In genomic region chr19:5452594-5453565, GRCh38 we compare ENCODE assay signal across 13 cellular contexts. TPM values are rescaled to one million over a fixed set of nuclear protein-coding genes. Genes with fewer than 3 reads are reported as not detected.
DNase-seq lines count a peak whose midpoint lies in the region; ATAC-seq, FAIRE-seq and TF ChIP-seq lines count a peak whose summit lies in the region.
"Had no signal": no experiment of that assay in that cellular context is flagged by ENCODE, and none has a peak within 500 bp of the region (broad histone marks: within the 10 kb centered on the region; RNA-seq: fewer than 3 reads in every experiment).

No MANE protein-coding gene starts in this region.

- H3K23ac ChIP-seq in H1 (ENCODE audit: insufficient read length) = no peak overlapping the region

- no peak overlapping the region for H3K4me2 ChIP-seq in PC-3 (ENCODE audit: low read length)
- H3K4me2 ChIP-seq in H1 (ENCODE audit: insufficient read depth in 1 of 2, low read depth in 2 of 2, low read length in 2 of 2) = no peak overlapping the region

- H4K91ac ChIP-seq in H1 (replicated peaks; ENCODE audit: insufficient read length, low read length) = no peak overlapping the region

- ATAC-seq in PC-3 (peak; percentile 59; the same call in 1 of the 2 replicates), HG02840 (IDR thresholded peaks at IDR 0.05; ENCODE audit: low FRiP score, unreplicated experiment) (no peak)
- ATAC-seq in CD4-positive, alpha-beta T cell (ENCODE audit: poor library complexity) = no peak
- ATAC-seq: activated CD8-positive, alpha-beta memory T cell treated with anti-CD3 and anti-CD28 coated beads, Interleukin-2, amount 10 ng/mL, durations not matched to agents 7 days and 5 days had no signal

- no peak overlapping the region for H2AFZ ChIP-seq in PC-3 (ENCODE audit: low read length)
- H2AFZ ChIP-seq in H1 (ENCODE audit: low read length) = no peak overlapping the region

- H3K9ac ChIP-seq in PC-3 (ENCODE audit: low read length) = no peak overlapping the region
- no peak overlapping the region for H3K9ac ChIP-seq in H1 (replicated peaks in 1 of 4; ENCODE audit: extremely low read depth in 1 of 4, low read depth in 3 of 4, low read length in 3 of 4)

- H3K27ac Mint-ChIP-seq in CD4-positive, alpha-beta T cell = no peak overlapping the region
- H3K27ac Mint-ChIP-seq: activated CD8-positive, alpha-beta memory T cell treated with anti-CD3 and anti-CD28 coated beads, Interleukin-2, amount 10 ng/mL, durations not matched to agents 7 days and 5 days had no signal

- H3K4me3 Mint-ChIP-seq in CD4-positive, alpha-beta T cell = no peak overlapping the region
- H3K4me3 Mint-ChIP-seq: activated CD8-positive, alpha-beta memory T cell treated with anti-CD3 and anti-CD28 coated beads, Interleukin-2, amount 10 ng/mL, durations not matched to agents 7 days and 5 days had no signal

- H4K20me1 ChIP-seq in PC-3 (ENCODE audit: low read length) (no peaks in the 10 kb centered on the region), H1 (replicated peaks in 1 of 2; ENCODE audit: control insufficient read depth in 1 of 2, insufficient read depth in 2 of 2, low read length in 2 of 2) (no peaks in the 10 kb centered on the region)

- H2BK120ac ChIP-seq in H1 (replicated peaks; ENCODE audit: low read depth, low read length) = no peak overlapping the region

- no peaks in the 10 kb centered on the region for H3K36me3 Mint-ChIP-seq in CD4-positive, alpha-beta T cell (ENCODE audit: low read depth)
- H3K36me3 Mint-ChIP-seq: activated CD8-positive, alpha-beta memory T cell treated with anti-CD3 and anti-CD28 coated beads, Interleukin-2, amount 10 ng/mL, durations not matched to agents 7 days and 5 days had no signal

- no peak overlapping the region for H2BK5ac ChIP-seq in H1 (ENCODE audit: low read depth, low read length)

- H3K9me3 ChIP-seq in PC-3 (ENCODE audit: low read length) (no peaks in the 10 kb centered on the region), H1 (ENCODE audit: insufficient read depth in 2 of 2, low read depth in 1 of 2, low read length in 1 of 2) (0 out of 4 replicates have a peak, but pooled peaks cover 0 to 2% of the 10 kb centered on the region in 2 experiments), adrenal gland (replicated peaks in 1 of 3) (no peaks in the 10 kb centered on the region)
- H3K9me3 ChIP-seq in CD4-positive, alpha-beta T cell (ENCODE audit: control insufficient read depth, low read length) = no peaks in the 10 kb centered on the region
- H3K9me3 ChIP-seq: SJSA1 had no signal

- in situ Hi-C loops in Caki2 (cut with HindIII; ENCODE audit: low pct_unique_long_range_greater_than_20kb, low sequenced_read_pairs) = no loop called here

- H3K4me3 ChIP-seq in H7 (ENCODE audit: insufficient read depth, low read depth, low read length) (no peak overlapping the region), PC-3 (ENCODE audit: low read length) (no peak overlapping the region), H1 (ENCODE audit: extremely low read depth in 1 of 4, insufficient read depth in 2 of 4, low read depth in 3 of 4, low read length in 4 of 4) (no peak overlapping the region), adrenal gland (no peak overlapping the region), lower leg skin (ENCODE audit: low read depth, poor library complexity, severe bottlenecking) (no peak overlapping the region)
- H3K4me3 ChIP-seq: SJSA1 had no signal

- no peak for FAIRE-seq in H1 (lab: Jason Lieb, UNC)
- FAIRE-seq: HTR-8/SVneo had no signal

- no peak overlapping the region for H2BK20ac ChIP-seq in H1 (ENCODE audit: low read length)

- no peak for TF ChIP-seq EP300 in H1 (IDR thresholded peaks at IDR 0.05; ENCODE audit: borderline replicate concordance in 1 of 2, low read depth in 2 of 2, low read length in 2 of 2)

- no peak for TF ChIP-seq POLR2A in H1 (IDR thresholded peaks at IDR 0.05; ENCODE audit: control extremely low read depth in 1 of 2, low read depth in 2 of 2, low read length in 2 of 2)
- TF ChIP-seq POLR2A in adrenal gland (IDR thresholded peaks at IDR 0.05) = no peak
- TF ChIP-seq POLR2A in lower leg skin (IDR thresholded peaks at IDR 0.05) = no peak

- no peak overlapping the region for H2AK5ac ChIP-seq in H1 (ENCODE audit: low read depth, low read length)

- H3K27me3 Mint-ChIP-seq in CD4-positive, alpha-beta T cell = peaks cover 36% of the 10 kb centered on the region

- H3K18ac ChIP-seq in H1 (ENCODE audit: extremely low read depth, low read length) = no peak overlapping the region

- no peaks in the 10 kb centered on the region for H3K9me3 Mint-ChIP-seq in CD4-positive, alpha-beta T cell

- H3K4ac ChIP-seq in H1 (replicated peaks; ENCODE audit: insufficient read length, low read depth, low read length) = no peak overlapping the region

- no peaks in the 10 kb centered on the region for H3K9me2 ChIP-seq in PC-3 (replicated peaks; ENCODE audit: low read length)

- no peaks in the 10 kb centered on the region for H3K79me2 ChIP-seq in PC-3 (ENCODE audit: low read length)
- H3K79me2 ChIP-seq in H1 (ENCODE audit: control insufficient read depth in 1 of 2, insufficient read depth in 2 of 2, low read length in 2 of 2) = no peaks in the 10 kb centered on the region

- no peaks in the 10 kb centered on the region for H3K4me1 Mint-ChIP-seq in CD4-positive, alpha-beta T cell (ENCODE audit: low read depth)
- H3K4me1 Mint-ChIP-seq: activated CD8-positive, alpha-beta memory T cell treated with anti-CD3 and anti-CD28 coated beads, Interleukin-2, amount 10 ng/mL, durations not matched to agents 7 days and 5 days had no signal

- H2BK15ac ChIP-seq in H1 (ENCODE audit: low read length) = no peak overlapping the region

- H3K27me3 ChIP-seq in H7 (ENCODE audit: control insufficient read depth, insufficient read depth, low read length) (no peaks in the 10 kb centered on the region), PC-3 (ENCODE audit: low read length) (peaks cover 31% of the 10 kb centered on the region), H1 (replicated peaks in 1 of 4; ENCODE audit: control insufficient read depth in 3 of 4, extremely low read depth in 1 of 4, insufficient read depth in 3 of 4, low read length in 3 of 4) (peaks cover 0 to 1% (median 0%) of the 10 kb centered on the region in 4 experiments; a peak in 2 of 7 replicates), adrenal gland (peaks cover 20% of the 10 kb centered on the region)
- peaks cover 6% of the 10 kb centered on the region for H3K27me3 ChIP-seq in CD4-positive, alpha-beta T cell (ENCODE audit: control insufficient read depth, insufficient read depth, low read length)

- H4K8ac ChIP-seq in H1 (ENCODE audit: extremely low read depth, insufficient read depth, low read length) = no peak overlapping the region

- H3K36me3 ChIP-seq in H7 (replicated peaks; ENCODE audit: control insufficient read depth, insufficient read depth, low read length) = no peaks in the 10 kb centered on the region
- H3K36me3 ChIP-seq in PC-3 (ENCODE audit: low read depth, low read length) = no peaks in the 10 kb centered on the region
- H3K36me3 ChIP-seq in H1 (ENCODE audit: control insufficient read depth in 2 of 4, insufficient read depth in 4 of 4, low read length in 3 of 4) = no peaks in the 10 kb centered on the region
- no peaks in the 10 kb centered on the region for H3K36me3 ChIP-seq in adrenal gland (replicated peaks in 1 of 2)
- H3K36me3 ChIP-seq: SJSA1 had no signal

- no peaks in the 10 kb centered on the region for H3F3A ChIP-seq in PC-3 (ENCODE audit: low read length, unreplicated experiment)

- 81% methylated on average over 16 of the region's 16 CpGs; no CpG with 5 or more reads in 1 of the 2 experiments for WGBS in H1 (ENCODE audit: extremely low coverage in 1 of 2, insufficient coverage in 1 of 2, insufficient read length in 1 of 2, insufficient replicate concordance in 2 of 2, low coverage in 1 of 2, low lambda C conversion rate in 2 of 2, missing lambda C conversion rate in 1 of 2), 2 experiments
- WGBS in adrenal gland, 4 donors = 80 to 86% (median 82%) methylated on average over 12 to 16 of the region's 16 CpGs
- 86 to 90% methylated on average over 15 to 16 of the region's 16 CpGs for WGBS in lower leg skin, 2 donors

- TF ChIP-seq RAD21 in H1 (IDR thresholded peaks at IDR 0.05 in 1 of 2, conservative IDR thresholded peaks at IDR 0.05 in 1 of 2; ENCODE audit: low read depth in 2 of 2, low read length in 2 of 2) = no peak

- no peak overlapping the region for H2BK12ac ChIP-seq in H1 (ENCODE audit: low read depth, low read length)

- no peak overlapping the region for H3K14ac ChIP-seq in H1 (ENCODE audit: insufficient read length)

- TF ChIP-seq CTCF in PC-3 (conservative IDR thresholded peaks at IDR 0.05; ENCODE audit: low read depth, low read length) = no peak
- no peak for TF ChIP-seq CTCF in H1 (IDR thresholded peaks at IDR 0.05; ENCODE audit: control extremely low read depth in 1 of 3, insufficient read depth in 1 of 3, low read depth in 1 of 3, low read length in 3 of 3)
- no peak for TF ChIP-seq CTCF in CD4-positive, alpha-beta T cell (IDR thresholded peaks at IDR 0.05)
- no peak for TF ChIP-seq CTCF in adrenal gland (IDR thresholded peaks at IDR 0.05)
- TF ChIP-seq CTCF in lower leg skin (IDR thresholded peaks at IDR 0.05) = no peak

- DNase-seq in Caki2 (ENCODE audit: low read depth) = peak; percentile 11
- peak; percentile 72 for DNase-seq in H7
- DNase-seq in PC-3 = peak; percentile 58
- no peak for DNase-seq in H1 (ENCODE audit: low read depth in 1 of 2, low spot score in 2 of 2)
- no peak for DNase-seq in CD4-positive, alpha-beta T cell
- no peak for DNase-seq in adrenal gland
- no peak for DNase-seq in lower leg skin (ENCODE audit: low spot score in 2 of 2)
- DNase-seq: activated CD8-positive, alpha-beta memory T cell treated with anti-CD3 and anti-CD28 coated beads, Interleukin-2, amount 10 ng/mL, durations not matched to agents 7 days and 5 days; NCI-H2081 treated with DMSO at 0.1 percent for 48 hours had no signal

- H3K4me1 ChIP-seq in PC-3 (ENCODE audit: insufficient read depth, low read length) (no peaks in the 10 kb centered on the region), H1 (replicated peaks in 1 of 4; ENCODE audit: control insufficient read depth in 3 of 4, insufficient read depth in 4 of 4, low read length in 3 of 4) (no peaks in the 10 kb centered on the region), adrenal gland (replicated peaks in 1 of 2) (no peaks in the 10 kb centered on the region)
- H3K4me1 ChIP-seq: SJSA1 had no signal

- POLR2A ChIA-PET in PC-3 (lab: Charles Lee; ENCODE audit: unreplicated experiment) (no interaction called here), H1 (lab: Charles Lee; ENCODE audit: partially characterized antibody) (no interaction called here)
- POLR2A ChIA-PET in CD4-positive, alpha-beta T cell (lab: Charles Lee) = no interaction called here

- no peaks in the 10 kb centered on the region for H3K79me1 ChIP-seq in H1 (ENCODE audit: low read depth, low read length)

- intact Hi-C loops in PC-3 (cut with micrococcal nuclease) = no loop called here
- intact Hi-C loops in CD4-positive, alpha-beta T cell (cut with DNase I, micrococcal nuclease) = no loop called here
- intact Hi-C loops in adrenal gland (cut with DNase I) = no loop called here
- intact Hi-C loops in lower leg skin (cut with DNase I; ENCODE audit: low total_unique reads) = no loop called here

- H3K56ac ChIP-seq in H1 (replicated peaks; ENCODE audit: insufficient read length, low read depth, low read length) = no peak overlapping the region

- H3K27ac ChIP-seq in PC-3 (ENCODE audit: low read length) (no peak overlapping the region), H1 (ENCODE audit: low read depth, low read length) (no peak overlapping the region), adrenal gland (no peak overlapping the region)
- H3K27ac ChIP-seq in CD4-positive, alpha-beta T cell (ENCODE audit: low read depth, low read length) = no peak overlapping the region
- H3K27ac ChIP-seq: SJSA1 had no signal

- no TSS peak for BruUV-seq in PC-3 (replicated peaks; lab: Mats Ljungman, UMichigan)

- CTCF ChIA-PET in PC-3 (lab: Charles Lee) = interaction anchor here (0.7 kb wide), 1 partner anchor 126 kb away, joined by 3 read pairs; no protein-coding TSS in a partner anchor
- CTCF ChIA-PET in H1 (lab: Charles Lee; ENCODE audit: partially characterized antibody) = interaction anchor here (0.6 to 1.6 kb wide), 7 partner anchors 14 to 123 kb away, joined by 3 to 5 read pairs (median 3); no protein-coding TSS in a partner anchor
- CTCF ChIA-PET in CD4-positive, alpha-beta T cell (lab: Charles Lee) = no interaction called here

- peaks cover 3% of the 10 kb centered on the region; the same call in 1 of the 2 replicates for H3K23me2 ChIP-seq in H1 (ENCODE audit: low read depth, low read length)

- H4K5ac ChIP-seq in H1 (ENCODE audit: insufficient read length, low read depth, low read length) = no peak overlapping the region

RNA-seq across cellular contexts. Expression of gene ZNRF4, which starts 2.3 kb away (rescaled TPM):
- not detected in 2 replicates for total RNA-seq in Caki2 (2014; rRNA removed; shearing (Covaris generic); ENCODE audit: low replicate concordance)
- total RNA-seq in H7 (2014; rRNA removed; shearing (Covaris generic)) = not detected in 2 replicates
- total RNA-seq in PC-3 (2014; rRNA removed) = not detected in 2 replicates
- not detected in 2 replicates for total RNA-seq in H1 (2021; fragmentation: NEBNext Ultra II Directional; extraction: Animal tissue kit (Norgen Biotek cat#: 25700))
- not detected in 2 replicates for polyA plus RNA-seq in H1 (2011; rRNA removed)
- not detected for polyA plus RNA-seq in H1 (2011; cell fraction: cytosol; rRNA removed)
- polyA plus RNA-seq in H1 (2011; cell fraction: nucleus; rRNA removed) = not detected
- not detected in 4 replicates for polyA plus RNA-seq in H1 (2012, experiment 1 of 2)
- not detected for polyA plus RNA-seq in H1 (2012, experiment 2 of 2)
- polyA plus RNA-seq in H1 (2013, experiment 1 of 2) = not detected
- polyA plus RNA-seq in H1 (2013, experiment 2 of 2) = not detected
- not detected in 2 replicates for polyA minus RNA-seq in H1 (2011; rRNA and poly(A)+ RNA removed)
- not detected for polyA minus RNA-seq in H1 (2011; cell fraction: cytosol; rRNA and poly(A)+ RNA removed)
- not detected for polyA minus RNA-seq in H1 (2011; cell fraction: nucleus; rRNA and poly(A)+ RNA removed)
- not detected for total RNA-seq in CD4-positive, alpha-beta T cell
- not detected for total RNA-seq in adrenal gland
- polyA plus RNA-seq in adrenal gland = not detected
- not detected for total RNA-seq in lower leg skin
- total RNA-seq: activated CD8-positive, alpha-beta memory T cell treated with anti-CD3 and anti-CD28 coated beads, Interleukin-2, amount 10 ng/mL, durations not matched to agents 7 days and 5 days; SJSA1; ureter had no signal

Comparison
In these comparisons a context has a peak if more than half of its experiments do, and no peak if none do; other contexts are left out.
1. DNase-seq: peak in Caki2 (single experiment), H7 (single experiment) and PC-3 (single experiment); none in H1 (0 of 2), CD4-positive, alpha-beta T cell (0 of 10), adrenal gland (0 of 7) and lower leg skin (0 of 2).